Comparison of ENCODE assay signal across 8 cellular contexts in the genomic region with DNA sequence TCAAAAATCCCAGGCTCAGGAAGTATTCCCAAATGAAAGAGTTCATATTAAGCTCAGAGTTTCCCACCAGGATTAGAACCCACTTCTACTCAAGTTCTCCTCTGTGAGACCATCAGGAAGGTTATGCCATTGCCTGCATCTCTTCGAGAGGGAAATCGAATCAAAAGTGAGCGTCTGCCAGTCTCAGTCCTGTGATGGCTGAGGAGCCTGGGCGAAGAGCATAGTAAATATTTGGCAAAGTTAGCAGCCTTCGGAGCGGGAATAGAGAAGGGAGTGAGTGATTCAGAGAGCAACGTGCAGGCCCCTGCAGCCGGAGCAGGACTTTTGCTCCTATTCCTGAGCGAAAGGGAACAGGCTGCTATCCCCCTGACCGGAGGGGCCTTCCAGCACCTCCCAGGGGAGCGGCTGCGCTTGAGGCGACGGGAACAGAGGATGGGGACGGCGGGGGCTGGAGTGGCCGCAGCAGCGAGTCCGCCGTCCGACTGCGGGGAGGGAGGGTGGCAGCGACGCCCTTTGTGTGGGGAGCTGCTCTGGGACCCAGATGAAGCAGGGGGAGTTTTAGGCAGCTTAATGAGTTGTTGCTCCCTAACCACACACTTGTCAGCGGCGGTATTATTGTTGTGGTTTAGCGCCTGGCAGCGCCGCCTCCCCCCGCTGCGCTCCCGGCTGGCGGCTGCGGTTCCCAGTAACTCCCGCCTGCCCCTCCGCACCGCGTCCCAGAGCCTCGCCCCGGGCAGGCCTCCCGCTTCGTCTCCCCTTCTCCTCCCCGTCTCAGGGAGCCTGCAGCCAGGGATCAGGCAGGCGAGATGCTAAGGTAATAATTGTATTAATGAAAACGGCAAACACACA. TPM values are rescaled to one million over a fixed set of nuclear protein-coding genes. Genes with fewer than 3 reads are reported as not detected.
A peak's percentile ranks its signal among the peaks of the same experiment; 100 is the strongest.
DNase-seq lines count a peak whose midpoint lies in the region; ATAC-seq, FAIRE-seq and TF ChIP-seq lines count a peak whose summit lies in the region.

No MANE protein-coding gene starts in this region.

- WGBS in right lobe of liver (ENCODE audit: insufficient coverage, low coverage, low lambda C conversion rate, missing lambda C conversion rate), result 2% methylated on average over 20 of the region's 45 CpGs

- peak; percentile 23 for FAIRE-seq in GM19239 (lab: Jason Lieb, UNC)

- peak overlapping the region; percentile 69 for H3K4me3 Mint-ChIP-seq in chondrocyte (ENCODE audit: unreplicated experiment)

- H3K36me3 ChIP-seq in Panc1 (ENCODE audit: control insufficient read depth, insufficient read depth, low read length) (no peaks in the 10 kb centered on the region), right lobe of liver (no peaks in the 10 kb centered on the region), thoracic aorta (no peaks in the 10 kb centered on the region)

- CTCF ChIA-PET in Panc1 (lab: Charles Lee), result no interaction called here

- TF ChIP-seq POLR2A in right lobe of liver (IDR thresholded peaks at IDR 0.05), result no peak

- no peak overlapping the region for H3K27ac ChIP-seq in Panc1 (ENCODE audit: low read length)
- H3K27ac ChIP-seq in right lobe of liver, result no peak overlapping the region
- peak overlapping the region; percentile 63 to 69 for H3K27ac ChIP-seq in thoracic aorta

- no peaks in the 10 kb centered on the region for H3K36me3 Mint-ChIP-seq in chondrocyte (ENCODE audit: low read depth)

- H3K27ac Mint-ChIP-seq in chondrocyte (ENCODE audit: unreplicated experiment), result no peak overlapping the region

- no peak for DNase-seq in AG10803 (ENCODE audit: low read depth)
- no peak for DNase-seq in GM19239 (ENCODE audit: insufficient read length, low spot score)
- DNase-seq in Panc1 (ENCODE audit: low read depth, low spot score), result no peak
- DNase-seq in chondrocyte (ENCODE audit: low spot score), result no peak
- no peak for DNase-seq in right lobe of liver
- DNase-seq in thoracic aorta (ENCODE audit: low spot score), result no peak
- DNase-seq in NCI-H2107 (lab: John Stamatoyannopoulos, UW), result no peak

- intact Hi-C loops in Panc1 (cut with micrococcal nuclease; ENCODE audit: unreplicated experiment) (no loop called here), right lobe of liver (cut with DNase I) (no loop called here)

- H3K4me1 ChIP-seq in Panc1 (ENCODE audit: control insufficient read depth, insufficient read depth, low read length) (peaks cover 10% of the 10 kb centered on the region; the same call in 1 of the 2 replicates), right lobe of liver (peaks cover 0 to 12% (median 0%) of the 10 kb centered on the region in 4 donors), thoracic aorta (ENCODE audit: control insufficient read depth in 1 of 2, low read depth in 2 of 2) (peaks cover 0 to 9% of the 10 kb centered on the region in 2 donors)

- BruUV-seq in Panc1 (replicated peaks; lab: Mats Ljungman, UMichigan), result no TSS peak

- in situ Hi-C loops in Panc1 (cut with HindIII; ENCODE audit: low pct_unique_long_range_greater_than_20kb, low sequenced_read_pairs), result no loop called here

- peaks cover 56% of the 10 kb centered on the region for H3K27me3 Mint-ChIP-seq in chondrocyte (ENCODE audit: low read depth)

- H3K4me3 ChIP-seq in AG10803 (ENCODE audit: low read length), result peak overlapping the region; percentile 47
- peak overlapping the region; percentile 38 to 54 for H3K4me3 ChIP-seq in Panc1 (ENCODE audit: low read depth in 2 of 2, low read length in 2 of 2)
- peak overlapping the region in 2 of 3 donors; percentile 25 to 31 for H3K4me3 ChIP-seq in right lobe of liver
- H3K4me3 ChIP-seq in thoracic aorta, result peak overlapping the region; percentile 61

- no peaks in the 10 kb centered on the region for H3K9me3 Mint-ChIP-seq in chondrocyte (ENCODE audit: low read depth)

- H3K27me3 ChIP-seq in Panc1 (ENCODE audit: control insufficient read depth, insufficient read depth, low read length) (peaks cover 58% of the 10 kb centered on the region), right lobe of liver (peaks cover 0 to 6% of the 10 kb centered on the region in 2 donors), thoracic aorta (replicated peaks; ENCODE audit: insufficient read depth) (no peaks in the 10 kb centered on the region)

- POLR2A ChIA-PET in Panc1 (lab: Charles Lee), result interaction anchor here (0.6 kb wide), 1 partner anchor 39 kb away, joined by 6 read pairs; no protein-coding TSS in a partner anchor

- peaks cover 11% of the 10 kb centered on the region for H3K4me1 Mint-ChIP-seq in chondrocyte (ENCODE audit: low read depth)

- TF ChIP-seq CTCF in AG10803 (conservative IDR thresholded peaks at IDR 0.05; ENCODE audit: low read length) (no peak), Panc1 (IDR thresholded peaks at IDR 0.05) (no peak), chondrocyte (IDR thresholded peaks at IDR 0.05) (no peak), right lobe of liver (IDR thresholded peaks at IDR 0.05) (no peak), thoracic aorta (IDR thresholded peaks at IDR 0.05) (no peak)

- H3K9me3 ChIP-seq in Panc1 (ENCODE audit: control insufficient read depth, insufficient read depth, low read depth, low read length) (no peaks in the 10 kb centered on the region), right lobe of liver (no peaks in the 10 kb centered on the region), thoracic aorta (no peaks in the 10 kb centered on the region)

- ATAC-seq in Panc1, result peak; percentile 78
- peak; percentile 47 to 68 (median 60) for ATAC-seq in right lobe of liver
- ATAC-seq in thoracic aorta (ENCODE audit: insufficient number of reproducible peaks, low FRiP score, low read depth), result peak; percentile 61
- no peak for ATAC-seq in GM18519 (IDR thresholded peaks at IDR 0.05; ENCODE audit: low FRiP score, unreplicated experiment)

RNA-seq across cellular contexts. Expression of gene NRGN, which starts 21.7 kb away (rescaled TPM):
- 5.7 TPM for total RNA-seq in Panc1 (2021; ENCODE audit: unreplicated experiment)
- 2.1 TPM for polyA plus RNA-seq in Panc1 (2012; ENCODE audit: insufficient read length)
- total RNA-seq in chondrocyte, result 1.6 to 2.4 TPM (median 1.8 TPM) in 3 replicates
- total RNA-seq in right lobe of liver, result 1 to 10 TPM in 3 of 6 experiments, under 1 TPM in 2, not detected in 1; 0.43 to 4.6 (median 1.4) TPM
- 10 to 100 TPM in 1 of 2 donors, 1 to 10 TPM in 1; 7.3 to 17.5 TPM for total RNA-seq in thoracic aorta

RNA-seq across cellular contexts. Expression of gene VSIG2, which starts 34.0 kb away (rescaled TPM):
- total RNA-seq in Panc1 (2021; ENCODE audit: unreplicated experiment) (not detected), chondrocyte (not detected in 3 replicates), right lobe of liver (1 to 10 TPM in 2 of 6 experiments, under 1 TPM in 3, not detected in 1; 0.68 to 1.4 (median 0.83) TPM), thoracic aorta (1 to 10 TPM; 1.2 to 2.7 TPM)
- not detected for polyA plus RNA-seq in Panc1 (2012; ENCODE audit: insufficient read length)

RNA-seq across cellular contexts. Expression of gene ESAM, which starts 44.1 kb away (rescaled TPM):
- total RNA-seq in Panc1 (2021; ENCODE audit: unreplicated experiment) (1.6 TPM), chondrocyte (1.7 to 2.6 TPM (median 2.0 TPM) in 3 replicates), right lobe of liver (10 to 100 TPM in 3 of 6 experiments, 1 to 10 TPM in 3; 6.1 to 15.3 (median 9.7) TPM), thoracic aorta (100 to 1,000 TPM in 1 of 2 donors, 10 to 100 TPM in 1; 54.2 to 116 TPM)
- polyA plus RNA-seq in Panc1 (2012; ENCODE audit: insufficient read length), result 1.2 TPM

RNA-seq across cellular contexts. Expression of gene SPA17, which starts 44.3 kb away (rescaled TPM):
- total RNA-seq in Panc1 (2021; ENCODE audit: unreplicated experiment) (10.1 TPM), chondrocyte (1.7 to 3.6 TPM (median 3.2 TPM) in 3 replicates), right lobe of liver (1 to 10 TPM in 3 of 6 experiments, under 1 TPM in 3; 0.23 to 4.0 (median 1.2) TPM), thoracic aorta (1 to 10 TPM; 3.9 to 6.4 TPM)
- polyA plus RNA-seq in Panc1 (2012; ENCODE audit: insufficient read length), result 5.1 TPM

RNA-seq across cellular contexts. Expression of gene SIAE, which starts 44.5 kb away (rescaled TPM):
- 14.9 TPM for total RNA-seq in Panc1 (2021; ENCODE audit: unreplicated experiment)
- 9.7 TPM for polyA plus RNA-seq in Panc1 (2012; ENCODE audit: insufficient read length)
- 8.3 to 15.2 TPM (median 9.6 TPM) in 3 replicates for total RNA-seq in chondrocyte
- 10 to 100 TPM; 30.9 to 56.8 (median 35.6) TPM for total RNA-seq in right lobe of liver
- total RNA-seq in thoracic aorta, result 10 to 100 TPM in 1 of 2 donors, 1 to 10 TPM in 1; 9.7 to 20.0 TPM

Comparison
In these comparisons a context has a peak if more than half of its experiments do, and no peak if none do; other contexts are left out.
1. H3K27ac ChIP-seq: peak in thoracic aorta (2 of 2); none in Panc1 (single experiment) and right lobe of liver (0 of 3).
2. Peak in every context shown above with its lines, with median percentiles within 50 percentile points of each other: H3K4me3 ChIP-seq.